ENCODE assay signal across 11 cellular contexts in genomic region chr4:8624601-8625272, GRCh38. TPM values are rescaled to one million over a fixed set of nuclear protein-coding genes. Genes with fewer than 3 reads are reported as not detected.
A peak's percentile ranks its signal among the peaks of the same experiment; 100 is the strongest.
DNase-seq lines count a peak whose midpoint lies in the region; ATAC-seq, FAIRE-seq and TF ChIP-seq lines count a peak whose summit lies in the region.
"Not testable (repeated sequence)": the region's sequence is repeated elsewhere in the genome, so short reads cannot be mapped to it uniquely, and the experiment has no call there.
"Had no signal": no experiment of that assay in that cellular context is flagged by ENCODE, and none has a peak within 500 bp of the region (broad histone marks: within the 10 kb centered on the region; RNA-seq: fewer than 3 reads in every experiment).

No MANE protein-coding gene starts in this region.

- ATAC-seq in IMR-90 (ENCODE audit: low read depth) (peak; percentile 86), WTC11 (peak; percentile 92), K562 (peak; percentile 93), Right ventricle myocardium superior (ENCODE audit: poor library complexity) (peak; percentile 65), left colon (peak; percentile 85), lower lobe of right lung (peak; percentile 28 to 61), upper lobe of left lung (ENCODE audit: low FRiP score in 2 of 2) (peak; percentile 1 to 43)

- not testable (repeated sequence) for H3K9ac ChIP-seq in IMR-90 (ENCODE audit: low read depth, low read length); K562 (ENCODE audit: insufficient read depth in 1 of 2, low read depth in 2 of 2, low read length in 2 of 2)

- H3K18ac ChIP-seq in IMR-90 (ENCODE audit: low read depth, low read length) = not testable (repeated sequence)

- not testable (repeated sequence) for H4K91ac ChIP-seq in IMR-90 (ENCODE audit: insufficient read depth, low read depth, low read length)

- H3K27ac ChIP-seq in IMR-90 (ENCODE audit: insufficient read depth, low read length); K562 (ENCODE audit: extremely low read depth, low read depth, low read length); lower lobe of right lung; upper lobe of left lung: not testable (repeated sequence)

- not testable (repeated sequence) for H3K36me3 ChIP-seq in IMR-90 (ENCODE audit: control insufficient read depth, insufficient read depth, low read length); K562 (ENCODE audit: control insufficient read depth, insufficient read depth, low read length); lower lobe of right lung; upper lobe of left lung

- H3K9me3 Mint-ChIP-seq in WTC11 = not testable (repeated sequence)

- intact Hi-C loops in IMR-90 (cut with micrococcal nuclease); K562 (cut with micrococcal nuclease); Right ventricle myocardium superior (cut with DNase I); left colon (cut with DNase I, micrococcal nuclease); lower lobe of right lung (cut with DNase I): not testable (repeated sequence)

- not testable (repeated sequence) for H2AK5ac ChIP-seq in IMR-90 (ENCODE audit: low read depth, low read length)

- not testable (repeated sequence) for H3K9me1 ChIP-seq in IMR-90 (ENCODE audit: insufficient read depth, low read length); K562 (ENCODE audit: control insufficient read depth, insufficient read depth, low read length)

- H3K4me3 ChIP-seq in IMR-90 (ENCODE audit: insufficient read depth, low read depth, low read length); K562; lower lobe of right lung; upper lobe of left lung: not testable (repeated sequence)

- in situ Hi-C loops in IMR-90 (cut with MboI; ENCODE audit: low sequenced_read_pairs) = loop anchor here (25.0 kb wide), 1 partner anchor 412 kb away; no protein-coding TSS in a partner anchor
- in situ Hi-C loops in K562 (cut with MboI) = not testable (repeated sequence)

- TF ChIP-seq POLR2A in IMR-90 (IDR thresholded peaks at IDR 0.05; ENCODE audit: low read depth, low read length); K562 (conservative IDR thresholded peaks at IDR 0.05); upper lobe of left lung (IDR thresholded peaks at IDR 0.05): not testable (repeated sequence)

- DNase-seq in IMR-90; WTC11 (ENCODE audit: low spot score); K562 (ENCODE audit: extremely low read depth in 1 of 4, low spot score in 3 of 4); Right ventricle myocardium superior; left colon; lower lobe of right lung; upper lobe of left lung: not testable (repeated sequence)

- not testable (repeated sequence) for H3K4me2 ChIP-seq in IMR-90 (ENCODE audit: low read depth, low read length); K562 (ENCODE audit: insufficient read depth, low read length)

- not testable (repeated sequence) for H3K9me3 ChIP-seq in IMR-90 (ENCODE audit: control insufficient read depth, insufficient read depth, low read length); K562 (replicated peaks; ENCODE audit: control insufficient read depth, insufficient read depth, low read depth, low read length); lower lobe of right lung; upper lobe of left lung

- not testable (repeated sequence) for H2BK5ac ChIP-seq in IMR-90 (ENCODE audit: low read depth, low read length, poor library complexity, severe bottlenecking)

- not testable (repeated sequence) for H2BK15ac ChIP-seq in IMR-90 (ENCODE audit: low read depth, low read length)

- not testable (repeated sequence) for FAIRE-seq in K562 (lab: Jason Lieb, UNC)

- not testable (repeated sequence) for H4K8ac ChIP-seq in IMR-90 (ENCODE audit: low read depth in 2 of 2, low read length in 2 of 2)

- not testable (repeated sequence) for H2AFZ ChIP-seq in IMR-90 (replicated peaks; ENCODE audit: low read length, poor library complexity); K562 (ENCODE audit: low read depth, low read length)

- H3K27me3 ChIP-seq in IMR-90 (ENCODE audit: control insufficient read depth, insufficient read depth, low read length); K562 (ENCODE audit: control insufficient read depth in 2 of 2, insufficient read depth in 2 of 2, low read length in 2 of 2); lower lobe of right lung (ENCODE audit: low read depth); upper lobe of left lung: not testable (repeated sequence)

- not testable (repeated sequence) for H3K14ac ChIP-seq in IMR-90 (replicated peaks; ENCODE audit: low read depth, low read length)

- H3K4me1 ChIP-seq in IMR-90 (ENCODE audit: control insufficient read depth, insufficient read depth, low read length); K562 (replicated peaks in 1 of 2; ENCODE audit: control insufficient read depth in 2 of 2, insufficient read depth in 2 of 2, low read length in 2 of 2); lower lobe of right lung; upper lobe of left lung: not testable (repeated sequence)

- not testable (repeated sequence) for H3K79me1 ChIP-seq in IMR-90 (ENCODE audit: low read depth in 1 of 2, low read length in 2 of 2)

- H2BK20ac ChIP-seq in IMR-90 (ENCODE audit: low read depth, low read length) = not testable (repeated sequence)

- H3K4me3 Mint-ChIP-seq in WTC11 = not testable (repeated sequence)

- not testable (repeated sequence) for H4K5ac ChIP-seq in IMR-90 (ENCODE audit: low read depth, low read length)

- not testable (repeated sequence) for H3K79me2 ChIP-seq in K562 (ENCODE audit: control insufficient read depth, insufficient read depth, low read length)

- H2BK120ac ChIP-seq in IMR-90 (ENCODE audit: low read depth, low read length) = not testable (repeated sequence)

- no CpG with 5 or more reads among the region's 29 CpGs for WGBS in IMR-90 (ENCODE audit: extremely low coverage in 2 of 2, insufficient read length in 1 of 2), 2 experiments
- no CpG with 5 or more reads among the region's 29 CpGs for WGBS in K562 (ENCODE audit: insufficient coverage, low coverage, missing lambda C conversion rate)
- no CpG with 5 or more reads among the region's 29 CpGs for WGBS in upper lobe of left lung, 2 donors

- POLR2A ChIA-PET in IMR-90 (lab: Charles Lee; ENCODE audit: unreplicated experiment); WTC11 (lab: Charles Lee); K562 (lab: Yijun Ruan, JAX): not testable (repeated sequence)

- not testable (repeated sequence) for H3K56ac ChIP-seq in IMR-90 (ENCODE audit: extremely low read depth, insufficient read depth, low read length)

- H3K4me1 Mint-ChIP-seq in WTC11 = not testable (repeated sequence)

- TF ChIP-seq EP300 in K562 (IDR thresholded peaks at IDR 0.05; ENCODE audit: low read length); upper lobe of left lung (IDR thresholded peaks at IDR 0.05): not testable (repeated sequence)

- CTCF ChIA-PET in IMR-90 (lab: Yijun Ruan, JAX); WTC11 (lab: Charles Lee); K562 (lab: Yijun Ruan, JAX; ENCODE audit: low intra/inter-chr PET ratio): not testable (repeated sequence)

- dilution Hi-C loops in IMR-90 (cut with HindIII; ENCODE audit: low sequenced_read_pairs, unreplicated experiment) = not testable (repeated sequence)

- H3K27ac Mint-ChIP-seq in WTC11 = not testable (repeated sequence)

- not testable (repeated sequence) for H3K23ac ChIP-seq in IMR-90 (ENCODE audit: low read depth, low read length)

- TF ChIP-seq CTCF in IMR-90 (conservative IDR thresholded peaks at IDR 0.05; ENCODE audit: low read depth, low read length); WTC11 (IDR thresholded peaks at IDR 0.05); K562 (IDR thresholded peaks at IDR 0.05 in 2 of 3, conservative IDR thresholded peaks at IDR 0.05 in 1 of 3; ENCODE audit: insufficient read depth in 2 of 3, low read depth in 1 of 3, low read length in 3 of 3); lower lobe of right lung (IDR thresholded peaks at IDR 0.05); upper lobe of left lung (IDR thresholded peaks at IDR 0.05): not testable (repeated sequence)

- H4K20me1 ChIP-seq in IMR-90 (ENCODE audit: insufficient read depth, low read length); K562 (replicated peaks; ENCODE audit: control insufficient read depth, insufficient read depth, low read length): not testable (repeated sequence)

- not testable (repeated sequence) for H2AK9ac ChIP-seq in IMR-90 (replicated peaks; ENCODE audit: low read depth, low read length, poor library complexity)

- H3K27me3 Mint-ChIP-seq in WTC11 (ENCODE audit: low read depth) = not testable (repeated sequence)

- not testable (repeated sequence) for H3K36me3 Mint-ChIP-seq in WTC11

- H3K4ac ChIP-seq in IMR-90 (ENCODE audit: low read depth, low read length) = not testable (repeated sequence)

- TF ChIP-seq RAD21 in IMR-90 (IDR thresholded peaks at IDR 0.05; ENCODE audit: low read length); K562 (CRISPR knock-in tag; conservative IDR thresholded peaks at IDR 0.05 in 1 of 2, IDR thresholded peaks at IDR 0.05 in 1 of 2): not testable (repeated sequence)

- not testable (repeated sequence) for BruUV-seq in IMR-90 (replicated peaks; lab: Mats Ljungman, UMichigan); K562 (replicated peaks; lab: Mats Ljungman, UMichigan)

RNA-seq across cellular contexts. Expression of gene CPZ, which starts 32.2 kb away (rescaled TPM):
- total RNA-seq in IMR-90 (2012; rRNA removed) (0.56 and 0.90 TPM in 2 replicates), WTC11 (2021) (22.7 to 26.9 TPM (median 22.8 TPM) in 3 replicates), K562 (2014; rRNA removed) (0.41 and 1.1 TPM in 2 replicates), K562 (2014; rRNA removed; fragmentation: Illumina TruSeq; extraction: Trizol) (0.58 and 0.67 TPM in 2 replicates), K562 (2015; rRNA removed; fragmentation: Illumina TruSeq; extraction: Trizol) (2.1 and 2.2 TPM in 2 replicates), K562 (2021) (1.5 and 1.6 TPM in 2 replicates), Right ventricle myocardium superior (not detected), left colon (1 to 10 TPM; 1.0 to 2.9 TPM), lower lobe of right lung (6.0 TPM), upper lobe of left lung (1 to 10 TPM in 2 of 6 donors, under 1 TPM in 2, not detected in 2; 0.78 to 8.6 (median 1.2) TPM)
- polyA plus RNA-seq in IMR-90 (2012; rRNA removed) (8.2 and 10.3 TPM in 2 replicates), K562 (2011; rRNA removed) (0.60 and 2.0 TPM in 2 replicates), K562 (2014; fragmentation: Illumina TruSeq; extraction: Trizol) (0.68 and 1.4 TPM in 2 replicates), K562 (2014; fragmentation: Nextera tagmentation; extraction: Ambion mirVana) (under 1 TPM in 1 of 2 experiments, not detected in 1; 0.06 TPM), K562 (2014; rRNA removed) (1.1 TPM in 2 replicates)
- polyA plus RNA-seq in IMR-90 (2012; cell fraction: cytosol; rRNA removed) = 4.7 and 16.0 TPM in 2 replicates
- polyA plus RNA-seq in IMR-90 (2012; cell fraction: nucleus; rRNA removed; ENCODE audit: low replicate concordance) = 34.2 and 49.3 TPM in 2 replicates
- 19.3 and 33.1 TPM in 2 replicates for total RNA-seq in K562 (2011; cell fraction: chromatin; rRNA removed; ENCODE audit: low replicate concordance)
- 12.5 and 16.5 TPM in 2 replicates for total RNA-seq in K562 (2011; cell fraction: nucleolus; rRNA removed)
- 15.9 and 26.4 TPM in 2 replicates for total RNA-seq in K562 (2011; cell fraction: nucleoplasm; rRNA removed)
- polyA plus RNA-seq in K562 (2011; cell fraction: cytosol; rRNA removed) = 0.38 and 4.3 TPM in 2 replicates
- 1.7 and 13.8 TPM in 2 replicates for polyA plus RNA-seq in K562 (2011; cell fraction: nucleus; rRNA removed)
- polyA plus RNA-seq in K562 (2012) = 4.3 and 41.5 TPM in 2 replicates
- polyA minus RNA-seq in K562 (2011; rRNA and poly(A)+ RNA removed) = 1.4 TPM in 1 of 2 replicates, not detected in the other
- polyA minus RNA-seq in K562 (2011; cell fraction: cytosol; rRNA and poly(A)+ RNA removed) = 0.86 TPM in 1 of 2 replicates, not detected in the other
- polyA minus RNA-seq in K562 (2011; cell fraction: nucleus; rRNA and poly(A)+ RNA removed) = 1.4 and 2.6 TPM in 2 replicates
- total RNA-seq: CD8-positive, alpha-beta T cell; HT1080 had no signal
- polyA plus RNA-seq: CD14-positive monocyte had no signal

RNA-seq across cellular contexts. Expression of gene GPR78, which starts 44.5 kb away (rescaled TPM):
- total RNA-seq in IMR-90 (2012; rRNA removed) (under 0.01 TPM in 2 replicates), WTC11 (2021) (2.3 to 5.7 TPM (median 2.7 TPM) in 3 replicates), K562 (2014; rRNA removed) (0.04 TPM in 1 of 2 replicates, not detected in the other), K562 (2014; rRNA removed; fragmentation: Illumina TruSeq; extraction: Trizol) (not detected in 2 replicates), K562 (2015; rRNA removed; fragmentation: Illumina TruSeq; extraction: Trizol) (0.07 TPM in 1 of 2 replicates, not detected in the other), K562 (2021) (0.09 and 0.16 TPM in 2 replicates), Right ventricle myocardium superior (not detected), left colon (under 1 TPM in 1 of 2 donors, not detected in 1; 0.14 TPM), lower lobe of right lung (0.21 TPM), upper lobe of left lung (under 1 TPM in 2 of 6 donors, not detected in 4; 0.03 to 0.07 TPM)
- polyA plus RNA-seq in IMR-90 (2012; rRNA removed) (0.07 and 0.10 TPM in 2 replicates), K562 (2011; rRNA removed) (0.13 TPM in 1 of 2 replicates, not detected in the other), K562 (2014; fragmentation: Illumina TruSeq; extraction: Trizol) (0.06 TPM in 1 of 2 replicates, not detected in the other), K562 (2014; fragmentation: Nextera tagmentation; extraction: Ambion mirVana) (not detected), K562 (2014; rRNA removed) (0.04 and 0.08 TPM in 2 replicates)
- polyA plus RNA-seq in IMR-90 (2012; cell fraction: cytosol; rRNA removed) = 0.03 and 0.05 TPM in 2 replicates
- 1.3 and 1.7 TPM in 2 replicates for polyA plus RNA-seq in IMR-90 (2012; cell fraction: nucleus; rRNA removed; ENCODE audit: low replicate concordance)
- 4.4 and 8.6 TPM in 2 replicates for total RNA-seq in K562 (2011; cell fraction: chromatin; rRNA removed; ENCODE audit: low replicate concordance)
- 2.4 and 3.2 TPM in 2 replicates for total RNA-seq in K562 (2011; cell fraction: nucleolus; rRNA removed)
- total RNA-seq in K562 (2011; cell fraction: nucleoplasm; rRNA removed) = 3.6 and 4.8 TPM in 2 replicates
- 0.07 TPM in 1 of 2 replicates, not detected in the other for polyA plus RNA-seq in K562 (2011; cell fraction: cytosol; rRNA removed)
- polyA plus RNA-seq in K562 (2011; cell fraction: nucleus; rRNA removed) = 0.20 and 1.3 TPM in 2 replicates
- polyA plus RNA-seq in K562 (2012) = 0.08 and 0.39 TPM in 2 replicates
- polyA minus RNA-seq in K562 (2011; rRNA and poly(A)+ RNA removed) = 0.21 TPM in 1 of 2 replicates, not detected in the other
- not detected in 2 replicates for polyA minus RNA-seq in K562 (2011; cell fraction: cytosol; rRNA and poly(A)+ RNA removed)
- polyA minus RNA-seq in K562 (2011; cell fraction: nucleus; rRNA and poly(A)+ RNA removed) = 0.11 and 0.67 TPM in 2 replicates
- total RNA-seq: A673; CD8-positive, alpha-beta T cell; HT1080 had no signal
- polyA plus RNA-seq: CD14-positive monocyte had no signal

Comparison
In these comparisons a context has a peak if more than half of its experiments do, and no peak if none do; other contexts are left out.
1. ATAC-seq: peak in every context shown above with its lines; median percentile 93 in K562; 92 in WTC11; 86 in IMR-90; 85 in left colon; 65 in Right ventricle myocardium superior; 44 in lower lobe of right lung; 22 in upper lobe of left lung.